13 cellular contexts compared by ENCODE assay signal in the genomic region with DNA sequence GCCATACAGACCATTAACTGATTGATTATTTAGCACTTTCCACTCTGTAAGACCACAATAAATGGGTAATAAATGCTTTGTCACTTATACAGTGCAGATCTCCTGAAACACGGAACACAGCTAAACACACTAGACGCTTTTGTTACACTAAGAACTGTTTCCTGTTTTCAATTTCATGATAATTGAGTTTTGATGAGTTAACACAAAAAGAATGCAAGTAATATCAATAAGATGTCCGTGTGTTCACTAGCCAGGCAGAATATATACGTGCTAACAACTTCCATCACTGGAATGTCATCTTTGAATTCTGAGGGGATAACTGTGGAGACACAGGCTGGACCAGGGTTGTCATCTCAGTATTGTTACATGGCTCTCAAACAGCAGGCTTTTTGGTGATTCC.
"Had no signal": no experiment of that assay in that cellular context is flagged by ENCODE, and none has a peak within 500 bp of the region (broad histone marks: within the 10 kb centered on the region; RNA-seq: fewer than 3 reads in every experiment).

No MANE protein-coding gene starts in this region.

- H3K4me2 ChIP-seq: neural progenitor cell had no signal

- H3K36me3 Mint-ChIP-seq: activated CD4-positive, alpha-beta memory T cell treated with anti-CD3 and anti-CD28 coated beads for 36 hours; activated CD8-positive, alpha-beta memory T cell treated with anti-CD3 and anti-CD28 coated beads, Interleukin-2, amount 10 ng/mL, durations not matched to agents 7 days and 5 days; activated naive CD4-positive, alpha-beta T cell treated with anti-CD3 and anti-CD28 coated beads, Interleukin-2, amount 10 ng/mL, durations not matched to agents 7 days and 5 days; neural progenitor cell had no signal

- H3K4me3 ChIP-seq: esophagus squamous epithelium, heart left ventricle, lower lobe of right lung, neural progenitor cell, ovary, testis had no signal

- H2AFZ ChIP-seq: neural progenitor cell had no signal

- H3K9me3 Mint-ChIP-seq: activated CD4-positive, alpha-beta memory T cell treated with anti-CD3 and anti-CD28 coated beads for 36 hours; activated naive CD4-positive, alpha-beta T cell treated with anti-CD3 and anti-CD28 coated beads, Interleukin-2, amount 10 ng/mL, durations not matched to agents 7 days and 5 days; neural progenitor cell; stimulated activated naive CD8-positive, alpha-beta T cell treated with anti-CD3 and anti-CD28 coated beads, Interleukin-15, amount 100 ng/mL, for 72 hours had no signal

- H3K9me3 ChIP-seq: esophagus squamous epithelium, heart left ventricle, lower lobe of right lung, ovary, testis had no signal

- H3K27ac ChIP-seq: esophagus squamous epithelium, foreskin keratinocyte, heart left ventricle, lower lobe of right lung, neural progenitor cell, ovary, testis had no signal

- H3K9ac ChIP-seq: neural progenitor cell had no signal

- H3K27me3 Mint-ChIP-seq: activated CD8-positive, alpha-beta memory T cell treated with anti-CD3 and anti-CD28 coated beads, Interleukin-2, amount 10 ng/mL, durations not matched to agents 7 days and 5 days; activated naive CD4-positive, alpha-beta T cell treated with anti-CD3 and anti-CD28 coated beads, Interleukin-2, amount 10 ng/mL, durations not matched to agents 7 days and 5 days had no signal

- H3K27ac Mint-ChIP-seq: activated CD4-positive, alpha-beta memory T cell treated with anti-CD3 and anti-CD28 coated beads for 36 hours; activated CD4-positive, alpha-beta T cell treated with anti-CD3 and anti-CD28 coated beads for 36 hours; activated CD8-positive, alpha-beta memory T cell treated with anti-CD3 and anti-CD28 coated beads, Interleukin-2, amount 10 ng/mL, durations not matched to agents 7 days and 5 days; neural progenitor cell; stimulated activated naive CD8-positive, alpha-beta T cell treated with anti-CD3 and anti-CD28 coated beads, Interleukin-15, amount 100 ng/mL, for 72 hours had no signal

- H3K4me1 ChIP-seq: neural progenitor cell, testis had no signal

- H3K27me3 ChIP-seq: foreskin keratinocyte, ovary, testis had no signal

- H3K4me3 Mint-ChIP-seq: activated CD4-positive, alpha-beta memory T cell treated with anti-CD3 and anti-CD28 coated beads for 36 hours; activated CD4-positive, alpha-beta T cell treated with anti-CD3 and anti-CD28 coated beads for 36 hours; activated CD8-positive, alpha-beta memory T cell treated with anti-CD3 and anti-CD28 coated beads, Interleukin-2, amount 10 ng/mL, durations not matched to agents 7 days and 5 days; activated naive CD4-positive, alpha-beta T cell treated with anti-CD3 and anti-CD28 coated beads, Interleukin-2, amount 10 ng/mL, durations not matched to agents 7 days and 5 days; neural progenitor cell; stimulated activated naive CD8-positive, alpha-beta T cell treated with anti-CD3 and anti-CD28 coated beads, Interleukin-15, amount 100 ng/mL, for 72 hours had no signal

- H3K36me3 ChIP-seq: esophagus squamous epithelium, heart left ventricle, lower lobe of right lung, neural progenitor cell, ovary had no signal

- DNase-seq: activated CD4-positive, alpha-beta memory T cell treated with anti-CD3 and anti-CD28 coated beads for 36 hours; activated CD4-positive, alpha-beta T cell treated with anti-CD3 and anti-CD28 coated beads for 36 hours; activated CD8-positive, alpha-beta memory T cell treated with anti-CD3 and anti-CD28 coated beads, Interleukin-2, amount 10 ng/mL, durations not matched to agents 7 days and 5 days; activated naive CD4-positive, alpha-beta T cell treated with anti-CD3 and anti-CD28 coated beads, Interleukin-2, amount 10 ng/mL, durations not matched to agents 7 days and 5 days; activated T-cell treated with anti-CD3 and anti-CD28 coated beads, Interleukin-2, amount 50 U/mL, for 1 hour; esophagus squamous epithelium; heart left ventricle; lower lobe of right lung; ovary; stimulated activated naive CD8-positive, alpha-beta T cell treated with anti-CD3 and anti-CD28 coated beads, Interleukin-15, amount 100 ng/mL, for 72 hours; testis had no signal

- H3K4me1 Mint-ChIP-seq: activated CD4-positive, alpha-beta T cell treated with anti-CD3 and anti-CD28 coated beads for 36 hours; activated naive CD4-positive, alpha-beta T cell treated with anti-CD3 and anti-CD28 coated beads, Interleukin-2, amount 10 ng/mL, durations not matched to agents 7 days and 5 days; stimulated activated naive CD8-positive, alpha-beta T cell treated with anti-CD3 and anti-CD28 coated beads, Interleukin-15, amount 100 ng/mL, for 72 hours had no signal
